In genomic region chr9:32011049-32011448, GRCh38 we compare ENCODE assay signal across 20 cellular contexts.
"Had no signal": no experiment of that assay in that cellular context is flagged by ENCODE, and none has a peak within 500 bp of the region (broad histone marks: within the 10 kb centered on the region; RNA-seq: fewer than 3 reads in every experiment).

No MANE protein-coding gene starts in this region.

- H3K27ac Mint-ChIP-seq: activated naive CD4-positive, alpha-beta T cell treated with anti-CD3 and anti-CD28 coated beads, Interleukin-2, amount 10 ng/mL, durations not matched to agents 7 days and 5 days; memory B cell; naive B cell; progenitor cell of endocrine pancreas had no signal

- H3K4me1 Mint-ChIP-seq: activated naive CD4-positive, alpha-beta T cell treated with anti-CD3 and anti-CD28 coated beads, Interleukin-2, amount 10 ng/mL, durations not matched to agents 7 days and 5 days; memory B cell; naive B cell; neural crest cell had no signal

- H3K27me3 ChIP-seq: ascending aorta, breast epithelium, upper lobe of left lung had no signal

- H3K27ac ChIP-seq: ascending aorta, breast epithelium, coronary artery, skin epidermis, thoracic aorta, upper lobe of left lung had no signal

- H3K4me3 Mint-ChIP-seq: activated naive CD4-positive, alpha-beta T cell treated with anti-CD3 and anti-CD28 coated beads, Interleukin-2, amount 10 ng/mL, durations not matched to agents 7 days and 5 days; memory B cell; naive B cell; neural crest cell had no signal

- H3K9me3 Mint-ChIP-seq: activated naive CD4-positive, alpha-beta T cell treated with anti-CD3 and anti-CD28 coated beads, Interleukin-2, amount 10 ng/mL, durations not matched to agents 7 days and 5 days; neural crest cell had no signal

- DNase-seq: activated CD4-positive, alpha-beta T cell treated with anti-CD3 and anti-CD28 coated beads, Interleukin-2, amount 50 U/mL, for 1 hour; activated CD8-positive, alpha-beta memory T cell treated with anti-CD3 and anti-CD28 coated beads for 24 hours; activated CD8-positive, alpha-beta memory T cell treated with anti-CD3 and anti-CD28 coated beads, Interleukin-2, amount 50 U/mL, for 48 hours; activated effector memory CD4-positive, alpha-beta T cell treated with Interleukin-2 at 50 U/mL for 16 hours; activated naive CD4-positive, alpha-beta T cell treated with anti-CD3 and anti-CD28 coated beads, Interleukin-2, amount 10 ng/mL, durations not matched to agents 7 days and 5 days; activated T-cell treated with anti-CD3 and anti-CD28 coated beads, Interleukin-2, amount 50 U/mL, for 48 hours; mucosa of descending colon; naive B cell; T1000 had no signal

- ATAC-seq: activated CD4-positive, CD25-positive, alpha-beta regulatory T cell treated with anti-CD3 and anti-CD28 coated beads, Interleukin-2, amount 50 U/mL, for 24 hours; esophagus mucosa had no signal

- H3K36me3 ChIP-seq: ascending aorta, breast epithelium, thoracic aorta, upper lobe of left lung had no signal

- H3K36me3 Mint-ChIP-seq: activated naive CD4-positive, alpha-beta T cell treated with anti-CD3 and anti-CD28 coated beads, Interleukin-2, amount 10 ng/mL, durations not matched to agents 7 days and 5 days; memory B cell; naive B cell had no signal

- H3K9me3 ChIP-seq: ascending aorta, breast epithelium, mucosa of descending colon, thoracic aorta, upper lobe of left lung had no signal

- H3K4me3 ChIP-seq: ascending aorta, breast epithelium, coronary artery, mucosa of descending colon, skin epidermis, thoracic aorta, upper lobe of left lung had no signal

- H3K4me1 ChIP-seq: ascending aorta, breast epithelium, upper lobe of left lung had no signal
